8 cellular contexts compared by ENCODE assay signal in the genomic region with DNA sequence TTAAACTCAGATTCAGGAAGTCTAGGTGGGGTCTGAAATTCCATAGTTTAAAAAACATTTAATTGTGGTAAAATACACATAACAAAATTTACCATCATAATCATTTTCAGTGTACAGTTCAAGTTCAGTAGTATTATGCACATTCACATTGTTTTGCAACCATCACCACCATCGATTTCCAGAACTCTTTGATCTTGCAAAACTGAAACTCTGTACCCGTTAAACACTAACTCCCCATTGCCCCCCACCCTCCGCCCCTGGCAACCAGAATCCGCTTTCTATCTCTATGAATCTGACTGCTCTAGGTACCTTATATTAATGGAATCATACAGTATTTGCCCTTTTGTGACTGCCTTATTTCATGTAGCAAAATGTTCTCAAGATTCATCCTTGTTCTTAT.
"Had no signal": no experiment of that assay in that cellular context is flagged by ENCODE, and none has a peak within 500 bp of the region (broad histone marks: within the 10 kb centered on the region; RNA-seq: fewer than 3 reads in every experiment).

No MANE protein-coding gene starts in this region.

- FAIRE-seq: G401.6, GM12878, GM12891, GM12892, GM18507, GM19239 had no signal

- DNase-seq: GDM1, GF-D8 had no signal

- H3K4me3 ChIP-seq: GM12878 had no signal

- ATAC-seq: GM12878 had no signal
